8 cellular contexts compared by ENCODE assay signal in the genomic region with DNA sequence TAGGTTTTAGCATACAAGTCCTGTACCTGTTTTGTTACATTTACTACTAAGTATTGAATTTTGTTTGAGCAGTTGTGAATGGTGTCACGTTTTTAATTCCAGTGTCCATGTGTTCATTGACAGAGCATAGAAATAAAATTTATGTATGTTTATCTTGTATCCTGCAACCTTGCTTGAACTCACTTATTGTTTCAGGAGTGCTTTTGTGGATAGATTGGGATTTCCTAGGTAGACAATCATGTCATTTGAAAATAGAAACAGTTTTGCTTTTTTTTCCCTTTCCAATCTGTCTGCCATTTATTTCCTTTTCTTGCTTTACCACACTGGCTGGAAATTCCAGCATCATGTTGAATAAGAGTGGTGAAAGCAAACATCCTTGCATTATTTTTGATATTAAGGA.
"Had no signal": no experiment of that assay in that cellular context is flagged by ENCODE, and none has a peak within 500 bp of the region (broad histone marks: within the 10 kb centered on the region; RNA-seq: fewer than 3 reads in every experiment).

No MANE protein-coding gene starts in this region.

- DNase-seq: H9, HCEC 1CT, KBM-7 had no signal

- H3K27ac Mint-ChIP-seq: GM23338, H9, IgD-negative memory B cell had no signal

- H3K4me2 ChIP-seq: GM23338 had no signal

- H2AFZ ChIP-seq: GM23338 had no signal

- FAIRE-seq: H1, H54, HTR-8/SVneo had no signal

- H3K4me3 Mint-ChIP-seq: GM23338, H9, IgD-negative memory B cell had no signal

- H3K9me3 Mint-ChIP-seq: IgD-negative memory B cell had no signal

- H3K4me3 ChIP-seq: GM23338 had no signal
